ENCODE assay signal across 1 cellular context in the genomic region with DNA sequence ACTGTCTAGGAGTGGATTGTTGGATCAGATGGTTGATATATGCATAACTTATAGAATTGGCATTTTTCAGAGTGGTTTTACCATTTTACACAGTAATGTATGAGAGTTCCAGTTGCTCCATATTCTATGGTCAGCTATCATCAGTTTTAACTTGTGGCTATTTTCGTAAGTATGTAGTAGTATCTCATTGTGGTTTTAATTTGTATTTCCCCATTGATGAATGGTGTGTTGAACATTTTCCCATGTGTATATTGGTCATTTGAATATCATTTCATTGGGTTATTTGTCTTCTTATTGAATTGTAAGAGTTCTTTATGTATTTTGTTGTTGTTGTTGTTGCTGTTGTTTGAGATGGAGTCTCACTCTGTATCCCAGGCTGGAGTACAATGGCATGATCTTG.
"Had no signal": no experiment of that assay in that cellular context is flagged by ENCODE, and none has a peak within 500 bp of the region (broad histone marks: within the 10 kb centered on the region; RNA-seq: fewer than 3 reads in every experiment).

No MANE protein-coding gene starts in this region.

- H3K36me3 ChIP-seq: MG63 had no signal

- H3K4me3 ChIP-seq: MG63 had no signal

- H3K9me3 ChIP-seq: MG63 had no signal
